ENCODE assay signal across 18 cellular contexts in genomic region chr4:33512397-33512796, GRCh38.
DNase-seq lines count a peak whose midpoint lies in the region; ATAC-seq, FAIRE-seq and TF ChIP-seq lines count a peak whose summit lies in the region.
"Had no signal": no experiment of that assay in that cellular context is flagged by ENCODE, and none has a peak within 500 bp of the region (broad histone marks: within the 10 kb centered on the region; RNA-seq: fewer than 3 reads in every experiment).

No MANE protein-coding gene starts in this region.

- TF ChIP-seq CTCF in H1 (IDR thresholded peaks at IDR 0.05; ENCODE audit: control extremely low read depth in 1 of 3, insufficient read depth in 1 of 3, low read depth in 1 of 3, low read length in 3 of 3): no peak

- H3K79me1 ChIP-seq in H1 (ENCODE audit: low read depth, low read length): no peaks in the 10 kb centered on the region

- no peak overlapping the region for H3K9ac ChIP-seq in H1 (replicated peaks in 1 of 4; ENCODE audit: extremely low read depth in 1 of 4, low read depth in 3 of 4, low read length in 3 of 4)

- no peak for TF ChIP-seq POLR2A in H1 (IDR thresholded peaks at IDR 0.05; ENCODE audit: control extremely low read depth in 1 of 2, low read depth in 2 of 2, low read length in 2 of 2)

- POLR2A ChIA-PET in H1 (lab: Charles Lee; ENCODE audit: partially characterized antibody): no interaction called here
- POLR2A ChIA-PET in HEK293T (lab: Yijun Ruan, JAX): no interaction called here

- no peak overlapping the region for H3K23ac ChIP-seq in H1 (ENCODE audit: insufficient read length)

- H3K4me1 ChIP-seq in H1 (replicated peaks in 1 of 4; ENCODE audit: control insufficient read depth in 3 of 4, insufficient read depth in 4 of 4, low read length in 3 of 4): no peaks in the 10 kb centered on the region
- H3K4me1 ChIP-seq: ascending aorta, thyroid gland had no signal

- no peak overlapping the region for H2BK120ac ChIP-seq in H1 (replicated peaks; ENCODE audit: low read depth, low read length)

- CTCF ChIA-PET in H1 (lab: Charles Lee; ENCODE audit: partially characterized antibody): no interaction called here
- CTCF ChIA-PET in HEK293T (lab: Yijun Ruan, JAX): no interaction called here

- H4K5ac ChIP-seq in H1 (ENCODE audit: insufficient read length, low read depth, low read length): no peak overlapping the region

- no peak for TF ChIP-seq RAD21 in H1 (IDR thresholded peaks at IDR 0.05 in 1 of 2, conservative IDR thresholded peaks at IDR 0.05 in 1 of 2; ENCODE audit: low read depth in 2 of 2, low read length in 2 of 2)

- 0 out of 8 replicates have a peak, but pooled peaks cover 0 to 2% (median 0%) of the 10 kb centered on the region in 4 experiments for H3K36me3 ChIP-seq in H1 (ENCODE audit: control insufficient read depth in 2 of 4, insufficient read depth in 4 of 4, low read length in 3 of 4)
- H3K36me3 ChIP-seq: ascending aorta, thyroid gland had no signal

- H3K9me3 ChIP-seq in H1 (ENCODE audit: insufficient read depth in 2 of 2, low read depth in 1 of 2, low read length in 1 of 2): peaks cover 10% of the 10 kb centered on the region in 2 experiments; a peak in 3 of 4 replicates
- H3K9me3 ChIP-seq: ascending aorta, thyroid gland had no signal

- H2AK5ac ChIP-seq in H1 (ENCODE audit: low read depth, low read length): no peak overlapping the region

- no peak overlapping the region for H4K8ac ChIP-seq in H1 (ENCODE audit: extremely low read depth, insufficient read depth, low read length)

- H3K18ac ChIP-seq in H1 (ENCODE audit: extremely low read depth, low read length): no peak overlapping the region

- no peak overlapping the region for H3K14ac ChIP-seq in H1 (ENCODE audit: insufficient read length)

- H3K4me2 ChIP-seq in H1 (ENCODE audit: insufficient read depth in 1 of 2, low read depth in 2 of 2, low read length in 2 of 2): no peak overlapping the region

- no peak overlapping the region for H2BK20ac ChIP-seq in H1 (ENCODE audit: low read length)

- H2BK5ac ChIP-seq in H1 (ENCODE audit: low read depth, low read length): no peak overlapping the region

- no peak overlapping the region for H2BK15ac ChIP-seq in H1 (ENCODE audit: low read length)

- no peak overlapping the region for H3K56ac ChIP-seq in H1 (replicated peaks; ENCODE audit: insufficient read length, low read depth, low read length)

- no peaks in the 10 kb centered on the region for H3K79me2 ChIP-seq in H1 (ENCODE audit: control insufficient read depth in 1 of 2, insufficient read depth in 2 of 2, low read length in 2 of 2)

- H2BK12ac ChIP-seq in H1 (ENCODE audit: low read depth, low read length): no peak overlapping the region

- peak; percentile 77 for ATAC-seq in GM18499 (IDR thresholded peaks at IDR 0.05; ENCODE audit: insufficient read depth, unreplicated experiment)
- ATAC-seq in HG02981 (IDR thresholded peaks at IDR 0.05; ENCODE audit: unreplicated experiment): peak; percentile 66
- no peak for ATAC-seq in HG02973 (IDR thresholded peaks at IDR 0.05; ENCODE audit: unreplicated experiment)
- ATAC-seq: naive thymus-derived CD8-positive, alpha-beta T cell had no signal

- 91% methylated on average over 3 of the region's 3 CpGs; no CpG with 5 or more reads in 1 of the 2 experiments for WGBS in H1 (ENCODE audit: extremely low coverage in 1 of 2, insufficient coverage in 1 of 2, insufficient read length in 1 of 2, insufficient replicate concordance in 2 of 2, low coverage in 1 of 2, low lambda C conversion rate in 2 of 2, missing lambda C conversion rate in 1 of 2), 2 experiments

- H2AFZ ChIP-seq in H1 (ENCODE audit: low read length): 0 out of 2 replicates have a peak overlapping the region, but pooled peaks have one; percentile 87

- no peak for TF ChIP-seq EP300 in H1 (IDR thresholded peaks at IDR 0.05; ENCODE audit: borderline replicate concordance in 1 of 2, low read depth in 2 of 2, low read length in 2 of 2)

- no peak overlapping the region for H3K27ac ChIP-seq in H1 (ENCODE audit: low read depth, low read length)
- H3K27ac ChIP-seq: ascending aorta, coronary artery, thyroid gland had no signal

- H3K23me2 ChIP-seq in H1 (ENCODE audit: low read depth, low read length): no peaks in the 10 kb centered on the region

- no peaks in the 10 kb centered on the region for H4K20me1 ChIP-seq in H1 (replicated peaks in 1 of 2; ENCODE audit: control insufficient read depth in 1 of 2, insufficient read depth in 2 of 2, low read length in 2 of 2)

- H4K91ac ChIP-seq in H1 (replicated peaks; ENCODE audit: insufficient read length, low read length): no peak overlapping the region

- H3K4me3 ChIP-seq in H1 (ENCODE audit: extremely low read depth in 1 of 4, insufficient read depth in 2 of 4, low read depth in 3 of 4, low read length in 4 of 4): no peak overlapping the region
- H3K4me3 ChIP-seq: ascending aorta, coronary artery, thyroid gland had no signal

- no peak overlapping the region for H3K4ac ChIP-seq in H1 (replicated peaks; ENCODE audit: insufficient read length, low read depth, low read length)

- FAIRE-seq in H1 (lab: Jason Lieb, UNC): no peak

- H3K27me3 ChIP-seq in H1 (replicated peaks in 1 of 4; ENCODE audit: control insufficient read depth in 3 of 4, extremely low read depth in 1 of 4, insufficient read depth in 3 of 4, low read length in 3 of 4): no peaks in the 10 kb centered on the region
- H3K27me3 ChIP-seq: ascending aorta, thyroid gland had no signal

- peak; percentile 97 for DNase-seq in MV-4-11 (lab: John Stamatoyannopoulos, UW)
- no peak for DNase-seq in H1 (ENCODE audit: low read depth in 1 of 2, low spot score in 2 of 2)
- DNase-seq in hypothalamus (lab: John Stamatoyannopoulos, UW): no peak
- DNase-seq in HEK293T (ENCODE audit: extremely low spot score): no peak
- no peak for DNase-seq in DMS 273 treated with DMSO at 0.1 percent for 48 hours (lab: John Stamatoyannopoulos, UW)
- DNase-seq: activated CD4-positive, alpha-beta memory T cell treated with anti-CD3 and anti-CD28 coated beads for 36 hours; naive thymus-derived CD8-positive, alpha-beta T cell; NCI-H1417; NCI-H510A; retina; stimulated activated CD4-positive, alpha-beta T cell treated with anti-CD3 and anti-CD28 coated beads, Interleukin-2, amount 100 ng/mL, for 24 hours; stimulated activated CD8-positive, alpha-beta memory T cell treated with anti-CD3 and anti-CD28 coated beads, Interleukin-4, amount 100 ng/mL, for 48 hours; thyroid gland had no signal

TF ChIP-seq in H1, 55 proteins besides CTCF, POLR2A, EP300 and RAD21:
- TF ChIP-seq POLR2AphosphoS5 (IDR thresholded peaks at IDR 0.05; ENCODE audit: low read depth, low read length): no peak
- TF ChIP-seq SIX5 (IDR thresholded peaks at IDR 0.05; ENCODE audit: low read depth, low read length): no peak
- TF ChIP-seq GABPA (IDR thresholded peaks at IDR 0.05; ENCODE audit: borderline replicate concordance, insufficient read depth, low read length): no peak
- no peak for TF ChIP-seq FOSL1 (IDR thresholded peaks at IDR 0.05; ENCODE audit: insufficient read depth, low read depth, low read length)
- TF ChIP-seq CREB1 (IDR thresholded peaks at IDR 0.05): no peak
- TF ChIP-seq KDM5A (IDR thresholded peaks at IDR 0.05; ENCODE audit: low read length): no peak
- no peak for TF ChIP-seq RFX5 (IDR thresholded peaks at IDR 0.05; ENCODE audit: borderline replicate concordance, low read depth, low read length)
- no peak for TF ChIP-seq ZNF274 (IDR thresholded peaks at IDR 0.05; ENCODE audit: borderline replicate concordance, extremely low read depth, low read length)

TF ChIP-seq in HEK293T, 16 proteins besides CTCF, POLR2A, EP300 and RAD21:
- TF ChIP-seq SP1 (IDR thresholded peaks at IDR 0.05) (no peak), CTBP1 (IDR thresholded peaks at IDR 0.05; ENCODE audit: borderline replicate concordance) (no peak), BHLHE40 (IDR thresholded peaks at IDR 0.05; ENCODE audit: borderline replicate concordance) (no peak), LEF1 (IDR thresholded peaks at IDR 0.05; ENCODE audit: borderline replicate concordance) (no peak)
